ENCODE assay signal across 8 cellular contexts in the genomic region with DNA sequence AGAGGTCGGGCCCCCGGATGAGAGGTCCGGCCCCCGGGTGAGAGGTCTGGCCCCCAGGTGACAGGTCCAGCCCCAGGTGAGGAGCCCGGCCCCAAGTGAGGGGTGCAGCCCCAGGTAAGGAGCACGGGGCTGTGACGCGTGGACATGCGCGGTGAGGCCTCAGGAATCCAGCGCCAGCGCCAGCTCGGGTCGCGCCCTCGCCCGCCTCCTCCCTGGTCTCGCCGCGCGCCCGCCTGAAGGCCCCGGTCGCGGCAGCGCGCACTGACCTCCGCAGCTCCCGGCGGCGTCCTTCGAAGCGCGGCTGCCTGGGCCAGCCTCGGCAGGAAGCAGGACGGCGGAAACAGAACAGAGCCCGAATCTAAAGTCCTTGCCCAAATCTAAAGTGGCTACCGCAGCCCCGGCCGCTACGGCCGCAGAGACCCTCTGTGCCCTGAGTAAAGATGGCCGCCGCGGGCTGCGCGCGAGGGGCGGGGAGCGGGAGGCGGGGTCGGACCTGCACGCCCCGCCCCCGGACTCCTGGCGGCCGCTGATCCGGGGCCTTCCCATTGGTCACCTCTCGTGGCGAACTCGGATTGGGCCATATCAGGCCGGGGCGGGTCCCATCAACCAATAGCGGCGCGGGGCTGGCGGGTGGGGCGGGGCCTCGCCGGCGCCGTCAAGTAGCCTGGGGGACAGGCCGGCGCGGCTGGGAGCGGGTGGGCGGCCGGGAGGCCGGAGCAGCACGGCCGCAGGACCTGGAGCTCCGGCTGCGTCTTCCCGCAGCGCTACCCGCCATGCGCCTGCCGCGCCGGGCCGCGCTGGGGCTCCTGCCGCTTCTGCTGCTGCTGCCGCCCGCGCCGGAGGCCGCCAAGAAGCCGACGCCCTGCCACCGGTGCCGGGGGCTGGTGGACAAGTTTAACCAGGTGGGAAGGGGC. TPM values are rescaled to one million over a fixed set of nuclear protein-coding genes. Genes with fewer than 3 reads are reported as not detected.
A peak's percentile ranks its signal among the peaks of the same experiment; 100 is the strongest.
DNase-seq lines count a peak whose midpoint lies in the region; ATAC-seq and TF ChIP-seq lines count a peak whose summit lies in the region.

A gene (minus strand): TSS at position 442 of the 914 bp plus-strand sequence. CDS start 4,673 bp downstream, outside the sequence.
A gene with protein sequence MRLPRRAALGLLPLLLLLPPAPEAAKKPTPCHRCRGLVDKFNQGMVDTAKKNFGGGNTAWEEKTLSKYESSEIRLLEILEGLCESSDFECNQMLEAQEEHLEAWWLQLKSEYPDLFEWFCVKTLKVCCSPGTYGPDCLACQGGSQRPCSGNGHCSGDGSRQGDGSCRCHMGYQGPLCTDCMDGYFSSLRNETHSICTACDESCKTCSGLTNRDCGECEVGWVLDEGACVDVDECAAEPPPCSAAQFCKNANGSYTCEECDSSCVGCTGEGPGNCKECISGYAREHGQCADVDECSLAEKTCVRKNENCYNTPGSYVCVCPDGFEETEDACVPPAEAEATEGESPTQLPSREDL (plus strand): TSS at position 638 of the 914 bp plus-strand sequence. CDS start 136 bp downstream, at position 774.

- peak within 1 kb of the TSS; percentile 64 to 89 (median 79) for H3K4me3 ChIP-seq in liver (ENCODE audit: low read depth in 1 of 3, low read length in 3 of 3)

- no peaks in the 10 kb centered on the region for H3K9me3 ChIP-seq in liver (ENCODE audit: control insufficient read depth in 4 of 4, low read length in 3 of 4)

- peak; percentile 87 for ATAC-seq in GM19395 (IDR thresholded peaks at IDR 0.05; ENCODE audit: unreplicated experiment)
- ATAC-seq in HG03558 (IDR thresholded peaks at IDR 0.05; ENCODE audit: extremely low read depth, unreplicated experiment), result peak; percentile 63

- TF ChIP-seq RAD21 in liver (IDR thresholded peaks at IDR 0.05), result peak in 1 of 2 donors; percentile 34

- no peaks in the 10 kb centered on the region for H3K27me3 ChIP-seq in liver (ENCODE audit: control insufficient read depth in 4 of 4, insufficient read depth in 4 of 4, low read length in 3 of 4)

- H3K9ac ChIP-seq in liver (ENCODE audit: low read depth in 1 of 2, low read length in 2 of 2), result peak within 1 kb of the TSS; percentile 39 to 40

- WGBS in liver, result under 1% methylated on average over 103 of the region's 103 CpGs

- H3K27ac ChIP-seq in liver (ENCODE audit: low read depth in 1 of 2, low read length in 2 of 2), result peak within 1 kb of the TSS; percentile 79 to 93

- DNase-seq in CD1c-positive myeloid dendritic cell (ENCODE audit: extremely low spot score) (peak; percentile 99), NCI-H82 (lab: John Stamatoyannopoulos, UW) (peak; percentile 96), dermis blood vessel endothelial cell (peak; percentile 99)
- peak; percentile 94 to 97 for DNase-seq in activated CD4-positive, alpha-beta T cell treated with anti-CD3 and anti-CD28 coated beads, Interleukin-2, amount 50 U/mL, for 48 hours
- peak; percentile 96 for DNase-seq in stimulated activated CD4-positive, alpha-beta T cell treated with anti-CD3 and anti-CD28 coated beads, Interleukin-4, amount 100 ng/mL, for 1 hour

- peaks cover 0 to 17% (median 8%) of the 10 kb centered on the region in 4 donors for H3K36me3 ChIP-seq in liver (ENCODE audit: control insufficient read depth in 4 of 4, insufficient read depth in 3 of 4, low read depth in 1 of 4, low read length in 3 of 4)

- TF ChIP-seq CTCF in liver (IDR thresholded peaks at IDR 0.05; ENCODE audit: low read depth, low read length, missing input control), result no peak

- H3K4me1 ChIP-seq in liver (ENCODE audit: control insufficient read depth in 4 of 4, insufficient read depth in 4 of 4, low read length in 3 of 4), result peaks cover 0 to 18% (median 10%) of the 10 kb centered on the region in 4 donors

TF ChIP-seq in liver, 16 proteins besides CTCF, POLR2A, EP300 and RAD21:
- TF ChIP-seq FOXA2 (IDR thresholded peaks at IDR 0.05), result no peak
- TF ChIP-seq, protein P1, sequence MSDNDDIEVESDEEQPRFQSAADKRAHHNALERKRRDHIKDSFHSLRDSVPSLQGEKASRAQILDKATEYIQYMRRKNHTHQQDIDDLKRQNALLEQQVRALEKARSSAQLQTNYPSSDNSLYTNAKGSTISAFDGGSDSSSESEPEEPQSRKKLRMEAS (IDR thresholded peaks at IDR 0.05), result no peak
- TF ChIP-seq FOXA1 (IDR thresholded peaks at IDR 0.05), result no peak
- TF ChIP-seq NR2F2 (IDR thresholded peaks at IDR 0.05), result no peak
- TF ChIP-seq SP1 (IDR thresholded peaks at IDR 0.05), result peak; percentile 41
- no peak for TF ChIP-seq RXRA (IDR thresholded peaks at IDR 0.05)
- TF ChIP-seq TAF1 (conservative IDR thresholded peaks at IDR 0.05), result no peak
- TF ChIP-seq YY1 (IDR thresholded peaks at IDR 0.05), result peak; percentile 98
- TF ChIP-seq HNF4G (IDR thresholded peaks at IDR 0.05), result no peak
- TF ChIP-seq EGR1 (IDR thresholded peaks at IDR 0.05; ENCODE audit: low read depth in 2 of 2), result peak in 1 of 2 donors; percentile 44
- TF ChIP-seq GABPA (IDR thresholded peaks at IDR 0.05 in 1 of 2, conservative IDR thresholded peaks at IDR 0.05 in 1 of 2), result peak in 1 of 2 donors; percentile 63
- TF ChIP-seq, protein P2, sequence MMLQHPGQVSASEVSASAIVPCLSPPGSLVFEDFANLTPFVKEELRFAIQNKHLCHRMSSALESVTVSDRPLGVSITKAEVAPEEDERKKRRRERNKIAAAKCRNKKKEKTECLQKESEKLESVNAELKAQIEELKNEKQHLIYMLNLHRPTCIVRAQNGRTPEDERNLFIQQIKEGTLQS (IDR thresholded peaks at IDR 0.05), result no peak
- TF ChIP-seq, protein P3, sequence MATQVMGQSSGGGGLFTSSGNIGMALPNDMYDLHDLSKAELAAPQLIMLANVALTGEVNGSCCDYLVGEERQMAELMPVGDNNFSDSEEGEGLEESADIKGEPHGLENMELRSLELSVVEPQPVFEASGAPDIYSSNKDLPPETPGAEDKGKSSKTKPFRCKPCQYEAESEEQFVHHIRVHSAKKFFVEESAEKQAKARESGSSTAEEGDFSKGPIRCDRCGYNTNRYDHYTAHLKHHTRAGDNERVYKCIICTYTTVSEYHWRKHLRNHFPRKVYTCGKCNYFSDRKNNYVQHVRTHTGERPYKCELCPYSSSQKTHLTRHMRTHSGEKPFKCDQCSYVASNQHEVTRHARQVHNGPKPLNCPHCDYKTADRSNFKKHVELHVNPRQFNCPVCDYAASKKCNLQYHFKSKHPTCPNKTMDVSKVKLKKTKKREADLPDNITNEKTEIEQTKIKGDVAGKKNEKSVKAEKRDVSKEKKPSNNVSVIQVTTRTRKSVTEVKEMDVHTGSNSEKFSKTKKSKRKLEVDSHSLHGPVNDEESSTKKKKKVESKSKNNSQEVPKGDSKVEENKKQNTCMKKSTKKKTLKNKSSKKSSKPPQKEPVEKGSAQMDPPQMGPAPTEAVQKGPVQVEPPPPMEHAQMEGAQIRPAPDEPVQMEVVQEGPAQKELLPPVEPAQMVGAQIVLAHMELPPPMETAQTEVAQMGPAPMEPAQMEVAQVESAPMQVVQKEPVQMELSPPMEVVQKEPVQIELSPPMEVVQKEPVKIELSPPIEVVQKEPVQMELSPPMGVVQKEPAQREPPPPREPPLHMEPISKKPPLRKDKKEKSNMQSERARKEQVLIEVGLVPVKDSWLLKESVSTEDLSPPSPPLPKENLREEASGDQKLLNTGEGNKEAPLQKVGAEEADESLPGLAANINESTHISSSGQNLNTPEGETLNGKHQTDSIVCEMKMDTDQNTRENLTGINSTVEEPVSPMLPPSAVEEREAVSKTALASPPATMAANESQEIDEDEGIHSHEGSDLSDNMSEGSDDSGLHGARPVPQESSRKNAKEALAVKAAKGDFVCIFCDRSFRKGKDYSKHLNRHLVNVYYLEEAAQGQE (IDR thresholded peaks at IDR 0.05), result no peak
- TF ChIP-seq, protein P4, sequence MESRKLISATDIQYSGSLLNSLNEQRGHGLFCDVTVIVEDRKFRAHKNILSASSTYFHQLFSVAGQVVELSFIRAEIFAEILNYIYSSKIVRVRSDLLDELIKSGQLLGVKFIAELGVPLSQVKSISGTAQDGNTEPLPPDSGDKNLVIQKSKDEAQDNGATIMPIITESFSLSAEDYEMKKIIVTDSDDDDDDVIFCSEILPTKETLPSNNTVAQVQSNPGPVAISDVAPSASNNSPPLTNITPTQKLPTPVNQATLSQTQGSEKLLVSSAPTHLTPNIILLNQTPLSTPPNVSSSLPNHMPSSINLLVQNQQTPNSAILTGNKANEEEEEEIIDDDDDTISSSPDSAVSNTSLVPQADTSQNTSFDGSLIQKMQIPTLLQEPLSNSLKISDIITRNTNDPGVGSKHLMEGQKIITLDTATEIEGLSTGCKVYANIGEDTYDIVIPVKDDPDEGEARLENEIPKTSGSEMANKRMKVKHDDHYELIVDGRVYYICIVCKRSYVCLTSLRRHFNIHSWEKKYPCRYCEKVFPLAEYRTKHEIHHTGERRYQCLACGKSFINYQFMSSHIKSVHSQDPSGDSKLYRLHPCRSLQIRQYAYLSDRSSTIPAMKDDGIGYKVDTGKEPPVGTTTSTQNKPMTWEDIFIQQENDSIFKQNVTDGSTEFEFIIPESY (IDR thresholded peaks at IDR 0.05), result no peak
- no peak for TF ChIP-seq HNF4A (conservative IDR thresholded peaks at IDR 0.05)
- TF ChIP-seq JUND (IDR thresholded peaks at IDR 0.05), result no peak

RNA-seq across cellular contexts. Expression of the first gene that starts in this region (rescaled TPM):
- total RNA-seq in dermis blood vessel endothelial cell (14.6 and 24.7 TPM in 2 replicates), liver (10 to 100 TPM; 10.4 to 20.2 TPM)
- polyA plus RNA-seq in liver, result 10 to 100 TPM; 12.5 to 15.6 TPM

RNA-seq across cellular contexts. Expression of the second gene that starts in this region (rescaled TPM):
- 77.4 and 123 TPM in 2 replicates for total RNA-seq in dermis blood vessel endothelial cell
- 10 to 100 TPM; 17.2 to 98.1 TPM for total RNA-seq in liver
- 10 to 100 TPM; 34.2 to 80.0 TPM for polyA plus RNA-seq in liver

Comparison
In these comparisons a context has a peak if more than half of its experiments do, and no peak if none do; other contexts are left out.
1. Peak in every context shown above with its lines: DNase-seq, ATAC-seq, H3K4me3 ChIP-seq and H3K27ac ChIP-seq.